ENCODE assay signal across 8 cellular contexts in the genomic region with DNA sequence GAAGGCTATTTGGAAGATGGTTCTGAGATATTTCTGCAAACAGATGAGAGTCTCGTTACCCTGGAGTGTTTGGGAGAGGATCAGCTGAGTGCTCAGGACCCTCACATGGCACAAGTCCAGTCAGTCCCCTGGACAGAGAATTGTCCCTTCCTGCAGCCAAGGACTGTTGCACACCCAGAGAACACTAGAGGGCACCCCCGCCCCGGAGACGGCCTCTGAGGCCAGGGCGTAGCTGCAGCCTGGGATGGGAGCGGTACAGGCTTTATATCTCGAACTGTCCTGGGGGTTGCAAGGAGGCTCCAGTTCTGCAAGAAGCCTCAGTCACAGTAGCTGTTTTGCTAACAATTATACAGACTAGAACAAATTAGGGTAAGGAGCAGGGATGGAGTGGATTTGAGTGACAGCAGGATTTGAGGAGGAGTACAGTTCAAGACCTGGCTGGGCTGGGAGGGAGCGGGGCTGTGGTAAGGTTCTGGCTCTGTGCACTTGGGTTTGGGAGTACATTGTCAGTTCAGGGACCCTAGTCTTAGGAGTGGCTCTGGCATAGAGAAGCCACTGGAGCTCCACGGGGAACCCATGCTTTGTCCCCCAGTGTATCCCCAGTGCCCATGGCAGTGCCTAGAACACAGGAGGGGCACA.
A peak's percentile ranks its signal among the peaks of the same experiment; 100 is the strongest.
DNase-seq lines count a peak whose midpoint lies in the region; ATAC-seq and TF ChIP-seq lines count a peak whose summit lies in the region.

No MANE protein-coding gene starts in this region.

- H3K9me3 Mint-ChIP-seq in nephron (no peaks in the 10 kb centered on the region), type B pancreatic cell (no peaks in the 10 kb centered on the region)

- DNase-seq in DMS53 treated with DMSO at 0.1 percent for 48 hours (lab: John Stamatoyannopoulos, UW; ENCODE audit: unreplicated experiment) (peak; percentile 35), NCI-H2227 (lab: John Stamatoyannopoulos, UW; ENCODE audit: unreplicated experiment) (peak; percentile 81), fibroblast of peridontal ligament (ENCODE audit: extremely low read depth) (peak; percentile 72), type B pancreatic cell (ENCODE audit: extremely low spot score, unreplicated experiment) (peak; percentile 82), GF-D8 (lab: John Stamatoyannopoulos, UW) (no peak)
- DNase-seq in activated CD4-positive, alpha-beta T cell treated with anti-CD3 and anti-CD28 coated beads, Interleukin-2, amount 50 U/mL, for 1 hour: peak; percentile 5

- ATAC-seq in HG02642 (IDR thresholded peaks at IDR 0.05; ENCODE audit: poor library complexity, unreplicated experiment): peak; percentile 76

- H3K4me3 Mint-ChIP-seq in nephron (peak overlapping the region in 2 of 3 experiments; percentile 0 to 21), type B pancreatic cell (no peak overlapping the region)

- TF ChIP-seq CTCF in nephron (IDR thresholded peaks at IDR 0.05; ENCODE audit: unreplicated experiment in 3 of 3): peak; percentile 95 to 97 (median 96)
- TF ChIP-seq CTCF in type B pancreatic cell (conservative IDR thresholded peaks at IDR 0.05): peak; percentile 96

- peaks cover 54% of the 10 kb centered on the region for H3K4me1 Mint-ChIP-seq in nephron
- H3K4me1 Mint-ChIP-seq in type B pancreatic cell (ENCODE audit: unreplicated experiment): peaks cover 17% of the 10 kb centered on the region

- H3K36me3 Mint-ChIP-seq in nephron (ENCODE audit: low read depth) (peaks cover 24% of the 10 kb centered on the region), type B pancreatic cell (peaks cover 3% of the 10 kb centered on the region)

- H3K27ac Mint-ChIP-seq in nephron (peak overlapping the region; percentile 88 to 96 (median 93)), type B pancreatic cell (peak overlapping the region; percentile 32)

- H3K27me3 Mint-ChIP-seq in nephron (ENCODE audit: low read depth): no peaks in the 10 kb centered on the region
- H3K27me3 Mint-ChIP-seq in type B pancreatic cell: peaks cover 3% of the 10 kb centered on the region
